ENCODE assay signal across 2 cellular contexts in the genomic region with DNA sequence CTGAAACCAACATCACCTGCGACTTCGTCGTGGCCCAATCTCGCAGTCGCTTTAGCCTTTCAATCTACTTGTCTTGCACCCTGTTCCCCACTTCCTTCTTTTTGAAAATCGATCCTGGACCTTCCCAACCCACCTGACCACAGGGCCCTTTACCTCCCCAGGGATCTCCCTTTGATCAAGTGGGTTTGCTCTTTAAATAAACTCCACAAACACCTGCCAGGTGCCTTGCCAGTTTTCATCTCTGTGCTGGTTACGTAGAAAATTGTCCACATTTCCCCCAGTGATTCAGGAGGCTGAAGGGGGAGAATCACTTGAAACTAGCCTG.
TF ChIP-seq lines count a peak whose summit lies in the region.

No MANE protein-coding gene starts in this region.

TF ChIP-seq in HCT116, 20 proteins besides CTCF, POLR2A, EP300 and RAD21:
- TF ChIP-seq JUND (IDR thresholded peaks at IDR 0.05) = no peak
- TF ChIP-seq EZH2phosphoT487 (IDR thresholded peaks at IDR 0.05; ENCODE audit: borderline replicate concordance) = no peak
- no peak for TF ChIP-seq SP1 (IDR thresholded peaks at IDR 0.05; ENCODE audit: low read depth)
- TF ChIP-seq, protein P1, sequence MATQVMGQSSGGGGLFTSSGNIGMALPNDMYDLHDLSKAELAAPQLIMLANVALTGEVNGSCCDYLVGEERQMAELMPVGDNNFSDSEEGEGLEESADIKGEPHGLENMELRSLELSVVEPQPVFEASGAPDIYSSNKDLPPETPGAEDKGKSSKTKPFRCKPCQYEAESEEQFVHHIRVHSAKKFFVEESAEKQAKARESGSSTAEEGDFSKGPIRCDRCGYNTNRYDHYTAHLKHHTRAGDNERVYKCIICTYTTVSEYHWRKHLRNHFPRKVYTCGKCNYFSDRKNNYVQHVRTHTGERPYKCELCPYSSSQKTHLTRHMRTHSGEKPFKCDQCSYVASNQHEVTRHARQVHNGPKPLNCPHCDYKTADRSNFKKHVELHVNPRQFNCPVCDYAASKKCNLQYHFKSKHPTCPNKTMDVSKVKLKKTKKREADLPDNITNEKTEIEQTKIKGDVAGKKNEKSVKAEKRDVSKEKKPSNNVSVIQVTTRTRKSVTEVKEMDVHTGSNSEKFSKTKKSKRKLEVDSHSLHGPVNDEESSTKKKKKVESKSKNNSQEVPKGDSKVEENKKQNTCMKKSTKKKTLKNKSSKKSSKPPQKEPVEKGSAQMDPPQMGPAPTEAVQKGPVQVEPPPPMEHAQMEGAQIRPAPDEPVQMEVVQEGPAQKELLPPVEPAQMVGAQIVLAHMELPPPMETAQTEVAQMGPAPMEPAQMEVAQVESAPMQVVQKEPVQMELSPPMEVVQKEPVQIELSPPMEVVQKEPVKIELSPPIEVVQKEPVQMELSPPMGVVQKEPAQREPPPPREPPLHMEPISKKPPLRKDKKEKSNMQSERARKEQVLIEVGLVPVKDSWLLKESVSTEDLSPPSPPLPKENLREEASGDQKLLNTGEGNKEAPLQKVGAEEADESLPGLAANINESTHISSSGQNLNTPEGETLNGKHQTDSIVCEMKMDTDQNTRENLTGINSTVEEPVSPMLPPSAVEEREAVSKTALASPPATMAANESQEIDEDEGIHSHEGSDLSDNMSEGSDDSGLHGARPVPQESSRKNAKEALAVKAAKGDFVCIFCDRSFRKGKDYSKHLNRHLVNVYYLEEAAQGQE (IDR thresholded peaks at IDR 0.05; ENCODE audit: low read depth) = no peak

TF ChIP-seq in K562, 482 proteins besides CTCF, POLR2A, EP300 and RAD21:
- TF ChIP-seq SPI1 (IDR thresholded peaks at IDR 0.05; ENCODE audit: borderline replicate concordance, low read depth, low read length) = 0 out of 2 replicates have a peak, but pooled peaks have one; percentile 31
- no peak for TF ChIP-seq ZBTB1 (CRISPR knock-in tag; IDR thresholded peaks at IDR 0.05; ENCODE audit: borderline replicate concordance, low read depth)
TF ChIP-seq in K562: peak in this region for 1.
